1 cellular context compared by ENCODE assay signal in genomic region chrX:47199286-47199685, GRCh38.
TF ChIP-seq lines count a peak whose summit lies in the region.

No MANE protein-coding gene starts in this region.

TF ChIP-seq in IMR-90, 13 proteins besides CTCF, POLR2A, EP300 and RAD21:
- TF ChIP-seq FOS (IDR thresholded peaks at IDR 0.05; ENCODE audit: low read depth, low read length) = no peak
- no peak for TF ChIP-seq USF2 (IDR thresholded peaks at IDR 0.05; ENCODE audit: low read depth, low read length)
- TF ChIP-seq RFX5 (IDR thresholded peaks at IDR 0.05; ENCODE audit: low read depth, low read length) = no peak
- TF ChIP-seq ELK1 (IDR thresholded peaks at IDR 0.05; ENCODE audit: borderline replicate concordance, low read depth, low read length) = no peak
- no peak for TF ChIP-seq RCOR1 (IDR thresholded peaks at IDR 0.05; ENCODE audit: insufficient replicate concordance, low read length)
- TF ChIP-seq MAZ (IDR thresholded peaks at IDR 0.05; ENCODE audit: borderline replicate concordance, low read depth, low read length) = no peak
- no peak for TF ChIP-seq MXI1 (IDR thresholded peaks at IDR 0.05; ENCODE audit: borderline replicate concordance, low read depth, low read length)
- no peak for TF ChIP-seq SMC3 (IDR thresholded peaks at IDR 0.05; ENCODE audit: low read depth, low read length)
- TF ChIP-seq CEBPB (IDR thresholded peaks at IDR 0.05; ENCODE audit: low read depth, low read length) = no peak
- TF ChIP-seq BHLHE40 (IDR thresholded peaks at IDR 0.05; ENCODE audit: low read depth, low read length) = no peak
- no peak for TF ChIP-seq CHD1 (IDR thresholded peaks at IDR 0.05; ENCODE audit: low read depth, low read length)
